In genomic region chr2:69012310-69013122, GRCh38 we compare ENCODE assay signal across 8 cellular contexts. TPM values are rescaled to one million over a fixed set of nuclear protein-coding genes. Genes with fewer than 3 reads are reported as not detected.
A peak's percentile ranks its signal among the peaks of the same experiment; 100 is the strongest.
DNase-seq lines count a peak whose midpoint lies in the region; ATAC-seq and TF ChIP-seq lines count a peak whose summit lies in the region.

No MANE protein-coding gene starts in this region.

- peak; percentile 50 for ATAC-seq in GM18909 (IDR thresholded peaks at IDR 0.05; ENCODE audit: poor library complexity, unreplicated experiment)
- ATAC-seq in mucosa of descending colon: peak; percentile 61
- ATAC-seq in GM21381 (IDR thresholded peaks at IDR 0.05; ENCODE audit: unreplicated experiment): no peak

- DNase-seq in Ammon's horn (ENCODE audit: low spot score): peak; percentile 79
- DNase-seq in NCI-H345 (lab: John Stamatoyannopoulos, UW): peak; percentile 59
- peak; percentile 71 for DNase-seq in activated CD8-positive, alpha-beta memory T cell treated with anti-CD3 and anti-CD28 coated beads for 24 hours
- no peak for DNase-seq in epithelial cell of proximal tubule (ENCODE audit: low read depth)
- peak; percentile 55 to 74 (median 70) for DNase-seq in mucosa of descending colon
- DNase-seq in stomach: peak; percentile 54

- H3K9me3 ChIP-seq in mucosa of descending colon (no peaks in the 10 kb centered on the region), stomach (no peaks in the 10 kb centered on the region)

- peaks cover 0 to 25% (median 19%) of the 10 kb centered on the region in 3 donors for H3K27me3 ChIP-seq in stomach

- intact Hi-C loops in mucosa of descending colon (cut with DNase I, micrococcal nuclease): loop anchor here in 1 of 2 donors (5.0 kb wide), 1 partner anchor 295 kb away; no protein-coding TSS in a partner anchor
- intact Hi-C loops in stomach (cut with DNase I; ENCODE audit: low total_unique reads): no loop called here

- H3K4me3 ChIP-seq in epithelial cell of proximal tubule (ENCODE audit: low read depth, low read length): peak overlapping the region; percentile 91
- no peak overlapping the region for H3K4me3 ChIP-seq in mucosa of descending colon
- H3K4me3 ChIP-seq in stomach: peak overlapping the region; percentile 64 to 81 (median 72)

- peak overlapping the region in 4 of 5 donors; percentile 69 to 85 (median 80) for H3K27ac ChIP-seq in stomach

- no peak for TF ChIP-seq EP300 in stomach (IDR thresholded peaks at IDR 0.05)

- H3K36me3 ChIP-seq in mucosa of descending colon (ENCODE audit: low read depth): no peaks in the 10 kb centered on the region
- H3K36me3 ChIP-seq in stomach: no peaks in the 10 kb centered on the region

- TF ChIP-seq POLR2A in stomach (IDR thresholded peaks at IDR 0.05): no peak

- peaks cover 5% of the 10 kb centered on the region for H3K4me1 ChIP-seq in mucosa of descending colon (ENCODE audit: low read depth)
- peaks cover 4 to 39% (median 27%) of the 10 kb centered on the region in 4 donors for H3K4me1 ChIP-seq in stomach

- peak; percentile 70 for TF ChIP-seq CTCF in epithelial cell of proximal tubule (conservative IDR thresholded peaks at IDR 0.05; ENCODE audit: low read depth, low read length)
- peak; percentile 38 for TF ChIP-seq CTCF in mucosa of descending colon (IDR thresholded peaks at IDR 0.05)
- TF ChIP-seq CTCF in stomach (IDR thresholded peaks at IDR 0.05): peak in 5 of 7 experiments; percentile 52 to 80 (median 61)

- WGBS in stomach, 5 donors: 8 to 12% (median 12%) methylated on average over 27 of the region's 27 CpGs

RNA-seq across cellular contexts. Expression of gene ANTXR1, which starts 0.5 kb away (rescaled TPM):
- total RNA-seq in epithelial cell of proximal tubule (7.8 and 14.5 TPM in 2 replicates), mucosa of descending colon (10 to 100 TPM; 10.7 to 77.7 (median 18.6) TPM), stomach (10 to 100 TPM; 11.0 to 32.5 (median 15.4) TPM)
- 10 to 100 TPM in 1 of 3 donors, 1 to 10 TPM in 2; 5.8 to 14.1 (median 10.0) TPM for polyA plus RNA-seq in stomach

RNA-seq across cellular contexts. Expression of gene GKN1, which starts 38.1 kb away (rescaled TPM):
- total RNA-seq in epithelial cell of proximal tubule (not detected in 2 replicates), mucosa of descending colon (not detected), stomach (1,000 to 10,000 TPM in 1 of 5 donors, 100 to 1,000 TPM in 3, 1 to 10 TPM in 1; 1.7 to 7,706 (median 380) TPM)
- polyA plus RNA-seq in stomach: 1,000 to 10,000 TPM in 2 of 3 donors, 100 to 1,000 TPM in 1; 123 to 7,225 (median 2,484) TPM

RNA-seq across cellular contexts. Expression of gene GKN2, which starts 59.8 kb away (rescaled TPM):
- total RNA-seq in epithelial cell of proximal tubule (not detected in 2 replicates), mucosa of descending colon (not detected), stomach (1,000 to 10,000 TPM in 1 of 5 donors, 100 to 1,000 TPM in 2, 10 to 100 TPM in 1, not detected in 1; 16.5 to 1,354 (median 201) TPM)
- polyA plus RNA-seq in stomach: 1,000 to 10,000 TPM in 1 of 3 donors, 100 to 1,000 TPM in 1, 10 to 100 TPM in 1; 28.0 to 1,349 (median 744) TPM
